Comparison of ENCODE assay signal across 1 cellular context in genomic region chr15:41501191-41501917, GRCh38.
TF ChIP-seq lines count a peak whose summit lies in the region.

No MANE protein-coding gene starts in this region.

TF ChIP-seq in neural cell, 6 proteins besides CTCF, POLR2A, EP300 and RAD21 (continued from another document):
- TF ChIP-seq, protein P1, sequence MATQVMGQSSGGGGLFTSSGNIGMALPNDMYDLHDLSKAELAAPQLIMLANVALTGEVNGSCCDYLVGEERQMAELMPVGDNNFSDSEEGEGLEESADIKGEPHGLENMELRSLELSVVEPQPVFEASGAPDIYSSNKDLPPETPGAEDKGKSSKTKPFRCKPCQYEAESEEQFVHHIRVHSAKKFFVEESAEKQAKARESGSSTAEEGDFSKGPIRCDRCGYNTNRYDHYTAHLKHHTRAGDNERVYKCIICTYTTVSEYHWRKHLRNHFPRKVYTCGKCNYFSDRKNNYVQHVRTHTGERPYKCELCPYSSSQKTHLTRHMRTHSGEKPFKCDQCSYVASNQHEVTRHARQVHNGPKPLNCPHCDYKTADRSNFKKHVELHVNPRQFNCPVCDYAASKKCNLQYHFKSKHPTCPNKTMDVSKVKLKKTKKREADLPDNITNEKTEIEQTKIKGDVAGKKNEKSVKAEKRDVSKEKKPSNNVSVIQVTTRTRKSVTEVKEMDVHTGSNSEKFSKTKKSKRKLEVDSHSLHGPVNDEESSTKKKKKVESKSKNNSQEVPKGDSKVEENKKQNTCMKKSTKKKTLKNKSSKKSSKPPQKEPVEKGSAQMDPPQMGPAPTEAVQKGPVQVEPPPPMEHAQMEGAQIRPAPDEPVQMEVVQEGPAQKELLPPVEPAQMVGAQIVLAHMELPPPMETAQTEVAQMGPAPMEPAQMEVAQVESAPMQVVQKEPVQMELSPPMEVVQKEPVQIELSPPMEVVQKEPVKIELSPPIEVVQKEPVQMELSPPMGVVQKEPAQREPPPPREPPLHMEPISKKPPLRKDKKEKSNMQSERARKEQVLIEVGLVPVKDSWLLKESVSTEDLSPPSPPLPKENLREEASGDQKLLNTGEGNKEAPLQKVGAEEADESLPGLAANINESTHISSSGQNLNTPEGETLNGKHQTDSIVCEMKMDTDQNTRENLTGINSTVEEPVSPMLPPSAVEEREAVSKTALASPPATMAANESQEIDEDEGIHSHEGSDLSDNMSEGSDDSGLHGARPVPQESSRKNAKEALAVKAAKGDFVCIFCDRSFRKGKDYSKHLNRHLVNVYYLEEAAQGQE (IDR thresholded peaks at IDR 0.05; ENCODE audit: borderline replicate concordance): no peak
- no peak for TF ChIP-seq POLR2AphosphoS5 (IDR thresholded peaks at IDR 0.05)
- no peak for TF ChIP-seq MXI1 (conservative IDR thresholded peaks at IDR 0.05; ENCODE audit: poor library complexity, severe bottlenecking)
- TF ChIP-seq SMC3 (conservative IDR thresholded peaks at IDR 0.05; ENCODE audit: poor library complexity): no peak
